Comparison of ENCODE assay signal across 1 cellular context in the genomic region with DNA sequence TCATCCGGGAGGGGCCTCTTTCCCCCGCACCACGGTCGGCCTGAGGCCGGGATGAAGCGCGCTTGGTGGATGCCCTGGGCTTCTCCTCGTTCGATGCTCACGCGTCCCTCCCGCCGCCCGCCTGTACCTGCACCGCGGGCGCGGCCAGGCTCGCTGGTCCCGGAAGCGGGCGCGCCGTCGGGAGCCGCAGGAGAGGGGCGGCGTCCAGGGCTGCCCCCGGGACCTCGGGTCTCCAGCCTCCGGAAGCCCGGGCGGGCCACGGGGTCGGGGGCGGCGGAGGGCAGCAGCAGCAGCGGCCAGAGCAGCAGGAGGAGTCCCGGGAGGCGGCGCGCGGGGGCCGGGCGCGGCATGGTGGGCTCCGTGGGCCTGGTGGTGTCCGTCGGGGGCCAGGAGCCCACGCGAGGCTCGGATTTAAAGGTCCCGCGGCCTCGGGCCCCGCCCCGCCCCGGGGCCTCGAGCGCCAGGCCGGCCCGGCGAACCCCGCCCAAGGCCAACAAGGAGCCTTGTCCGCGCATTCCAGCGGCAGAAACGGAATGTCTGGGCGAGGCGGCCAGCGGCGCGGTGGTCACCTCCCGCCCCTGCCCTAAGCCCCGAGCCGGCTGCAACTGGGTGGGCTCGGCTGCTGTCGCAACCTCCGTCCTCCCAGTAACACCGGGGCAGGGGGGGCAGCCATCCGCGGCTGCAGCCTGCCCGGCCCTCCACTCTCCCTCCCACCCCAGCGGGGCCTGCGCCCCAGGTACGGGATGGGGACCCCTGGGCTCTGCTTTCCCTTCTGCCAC.
TF ChIP-seq lines count a peak whose summit lies in the region.

A gene with protein sequence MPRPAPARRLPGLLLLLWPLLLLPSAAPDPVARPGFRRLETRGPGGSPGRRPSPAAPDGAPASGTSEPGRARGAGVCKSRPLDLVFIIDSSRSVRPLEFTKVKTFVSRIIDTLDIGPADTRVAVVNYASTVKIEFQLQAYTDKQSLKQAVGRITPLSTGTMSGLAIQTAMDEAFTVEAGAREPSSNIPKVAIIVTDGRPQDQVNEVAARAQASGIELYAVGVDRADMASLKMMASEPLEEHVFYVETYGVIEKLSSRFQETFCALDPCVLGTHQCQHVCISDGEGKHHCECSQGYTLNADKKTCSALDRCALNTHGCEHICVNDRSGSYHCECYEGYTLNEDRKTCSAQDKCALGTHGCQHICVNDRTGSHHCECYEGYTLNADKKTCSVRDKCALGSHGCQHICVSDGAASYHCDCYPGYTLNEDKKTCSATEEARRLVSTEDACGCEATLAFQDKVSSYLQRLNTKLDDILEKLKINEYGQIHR (minus strand): TSS at position 387 of the 779 bp plus-strand sequence. CDS start 37 bp downstream, at position 350.

TF ChIP-seq in HepG2, 621 proteins besides CTCF, POLR2A, EP300 and RAD21 (continued from another document and continues in another):
- TF ChIP-seq, protein P1, sequence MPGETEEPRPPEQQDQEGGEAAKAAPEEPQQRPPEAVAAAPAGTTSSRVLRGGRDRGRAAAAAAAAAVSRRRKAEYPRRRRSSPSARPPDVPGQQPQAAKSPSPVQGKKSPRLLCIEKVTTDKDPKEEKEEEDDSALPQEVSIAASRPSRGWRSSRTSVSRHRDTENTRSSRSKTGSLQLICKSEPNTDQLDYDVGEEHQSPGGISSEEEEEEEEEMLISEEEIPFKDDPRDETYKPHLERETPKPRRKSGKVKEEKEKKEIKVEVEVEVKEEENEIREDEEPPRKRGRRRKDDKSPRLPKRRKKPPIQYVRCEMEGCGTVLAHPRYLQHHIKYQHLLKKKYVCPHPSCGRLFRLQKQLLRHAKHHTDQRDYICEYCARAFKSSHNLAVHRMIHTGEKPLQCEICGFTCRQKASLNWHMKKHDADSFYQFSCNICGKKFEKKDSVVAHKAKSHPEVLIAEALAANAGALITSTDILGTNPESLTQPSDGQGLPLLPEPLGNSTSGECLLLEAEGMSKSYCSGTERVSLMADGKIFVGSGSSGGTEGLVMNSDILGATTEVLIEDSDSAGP (CRISPR knock-in tag; IDR thresholded peaks at IDR 0.05; ENCODE audit: borderline replicate concordance), result peak; percentile 67; the same call in 1 of the 2 replicates
- TF ChIP-seq, protein P2, sequence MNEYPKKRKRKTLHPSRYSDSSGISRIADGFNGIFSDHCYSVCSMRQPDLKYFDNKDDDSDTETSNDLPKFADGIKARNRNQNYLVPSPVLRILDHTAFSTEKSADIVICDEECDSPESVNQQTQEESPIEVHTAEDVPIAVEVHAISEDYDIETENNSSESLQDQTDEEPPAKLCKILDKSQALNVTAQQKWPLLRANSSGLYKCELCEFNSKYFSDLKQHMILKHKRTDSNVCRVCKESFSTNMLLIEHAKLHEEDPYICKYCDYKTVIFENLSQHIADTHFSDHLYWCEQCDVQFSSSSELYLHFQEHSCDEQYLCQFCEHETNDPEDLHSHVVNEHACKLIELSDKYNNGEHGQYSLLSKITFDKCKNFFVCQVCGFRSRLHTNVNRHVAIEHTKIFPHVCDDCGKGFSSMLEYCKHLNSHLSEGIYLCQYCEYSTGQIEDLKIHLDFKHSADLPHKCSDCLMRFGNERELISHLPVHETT (CRISPR knock-in tag; conservative IDR thresholded peaks at IDR 0.05), result peak; percentile 7; the same call in 1 of the 2 replicates
- TF ChIP-seq ARNTL (CRISPR knock-in tag; IDR thresholded peaks at IDR 0.05) (0 out of 2 replicates have a peak, but pooled peaks have one; percentile 34), ZNF577 (CRISPR knock-in tag; IDR thresholded peaks at IDR 0.05; ENCODE audit: borderline replicate concordance, low read depth) (no peak), RBFOX2 (IDR thresholded peaks at IDR 0.05; ENCODE audit: low read depth, low read length) (peak; percentile 90), MZF1 (CRISPR knock-in tag; IDR thresholded peaks at IDR 0.05; ENCODE audit: borderline replicate concordance) (no peak), KDM1A (CRISPR knock-in tag; IDR thresholded peaks at IDR 0.05) (no peak), ZNF761 (CRISPR knock-in tag; conservative IDR thresholded peaks at IDR 0.05) (peak; percentile 87; the same call in 1 of the 2 replicates), KDM2A (CRISPR knock-in tag; IDR thresholded peaks at IDR 0.05; ENCODE audit: borderline replicate concordance, low read depth) (peak; percentile 70), CBX5 (CRISPR knock-in tag; IDR thresholded peaks at IDR 0.05; ENCODE audit: borderline replicate concordance) (0 out of 2 replicates have a peak, but pooled peaks have one; percentile 24), ZNF703 (CRISPR knock-in tag; IDR thresholded peaks at IDR 0.05; ENCODE audit: borderline replicate concordance) (0 out of 2 replicates have a peak, but pooled peaks have one; percentile 81), HNRNPK (IDR thresholded peaks at IDR 0.05; ENCODE audit: low read depth, low read length, poor library complexity, severe bottlenecking) (peak; percentile 35), HDAC2 (CRISPR knock-in tag; IDR thresholded peaks at IDR 0.05) (0 out of 2 replicates have a peak, but pooled peaks have one; percentile 4), MIER3 (CRISPR knock-in tag; IDR thresholded peaks at IDR 0.05; ENCODE audit: borderline replicate concordance) (no peak), ASH2L (IDR thresholded peaks at IDR 0.05; ENCODE audit: insufficient read length, low read depth, low read length) (peak; percentile 72), GZF1 (CRISPR knock-in tag; IDR thresholded peaks at IDR 0.05) (no peak), NAIF1 (CRISPR knock-in tag; IDR thresholded peaks at IDR 0.05; ENCODE audit: borderline replicate concordance) (peak; percentile 46; the same call in 1 of the 2 replicates), PITX1 (CRISPR knock-in tag; IDR thresholded peaks at IDR 0.05) (0 out of 2 replicates have a peak, but pooled peaks have one; percentile 5), ZNF234 (CRISPR knock-in tag; conservative IDR thresholded peaks at IDR 0.05) (no peak), FOXA1 (IDR thresholded peaks at IDR 0.05) (no peak), FOXA1 (CRISPR knock-in tag; IDR thresholded peaks at IDR 0.05) (peak; percentile 63), GABPB1 (CRISPR knock-in tag; IDR thresholded peaks at IDR 0.05) (peak; percentile 67), ZNF501 (CRISPR knock-in tag; IDR thresholded peaks at IDR 0.05) (peak; percentile 70), MBNL3 (CRISPR knock-in tag; conservative IDR thresholded peaks at IDR 0.05) (no peak), ZNF431 (CRISPR knock-in tag; IDR thresholded peaks at IDR 0.05; ENCODE audit: borderline replicate concordance, low read depth) (0 out of 2 replicates have a peak, but pooled peaks have one; percentile 28), ZNF264 (CRISPR knock-in tag; IDR thresholded peaks at IDR 0.05) (0 out of 2 replicates have a peak, but pooled peaks have one; percentile 63), ONECUT2 (CRISPR knock-in tag; IDR thresholded peaks at IDR 0.05) (no peak), ZFP90 (CRISPR knock-in tag; IDR thresholded peaks at IDR 0.05; ENCODE audit: borderline replicate concordance) (no peak), NR2F2 (IDR thresholded peaks at IDR 0.05; ENCODE audit: borderline replicate concordance, low read depth) (peak; percentile 16; the same call in 1 of the 2 replicates), ZBTB7B (CRISPR knock-in tag; IDR thresholded peaks at IDR 0.05) (peak; percentile 79)
- TF ChIP-seq, protein P3, sequence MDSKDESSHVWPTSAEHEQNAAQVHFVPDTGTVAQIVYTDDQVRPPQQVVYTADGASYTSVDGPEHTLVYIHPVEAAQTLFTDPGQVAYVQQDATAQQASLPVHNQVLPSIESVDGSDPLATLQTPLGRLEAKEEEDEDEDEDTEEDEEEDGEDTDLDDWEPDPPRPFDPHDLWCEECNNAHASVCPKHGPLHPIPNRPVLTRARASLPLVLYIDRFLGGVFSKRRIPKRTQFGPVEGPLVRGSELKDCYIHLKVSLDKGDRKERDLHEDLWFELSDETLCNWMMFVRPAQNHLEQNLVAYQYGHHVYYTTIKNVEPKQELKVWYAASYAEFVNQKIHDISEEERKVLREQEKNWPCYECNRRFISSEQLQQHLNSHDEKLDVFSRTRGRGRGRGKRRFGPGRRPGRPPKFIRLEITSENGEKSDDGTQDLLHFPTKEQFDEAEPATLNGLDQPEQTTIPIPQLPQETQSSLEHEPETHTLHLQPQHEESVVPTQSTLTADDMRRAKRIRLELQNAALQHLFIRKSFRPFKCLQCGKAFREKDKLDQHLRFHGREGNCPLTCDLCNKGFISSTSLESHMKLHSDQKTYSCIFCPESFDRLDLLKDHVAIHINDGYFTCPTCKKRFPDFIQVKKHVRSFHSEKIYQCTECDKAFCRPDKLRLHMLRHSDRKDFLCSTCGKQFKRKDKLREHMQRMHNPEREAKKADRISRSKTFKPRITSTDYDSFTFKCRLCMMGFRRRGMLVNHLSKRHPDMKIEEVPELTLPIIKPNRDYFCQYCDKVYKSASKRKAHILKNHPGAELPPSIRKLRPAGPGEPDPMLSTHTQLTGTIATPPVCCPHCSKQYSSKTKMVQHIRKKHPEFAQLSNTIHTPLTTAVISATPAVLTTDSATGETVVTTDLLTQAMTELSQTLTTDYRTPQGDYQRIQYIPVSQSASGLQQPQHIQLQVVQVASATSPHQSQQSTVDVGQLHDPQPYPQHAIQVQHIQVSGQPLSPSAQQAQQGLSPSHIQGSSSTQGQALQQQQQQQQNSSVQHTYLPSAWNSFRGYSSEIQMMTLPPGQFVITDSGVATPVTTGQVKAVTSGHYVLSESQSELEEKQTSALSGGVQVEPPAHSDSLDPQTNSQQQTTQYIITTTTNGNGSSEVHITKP (CRISPR knock-in tag; IDR thresholded peaks at IDR 0.05; ENCODE audit: low read depth), result no peak
- TF ChIP-seq, protein P4, sequence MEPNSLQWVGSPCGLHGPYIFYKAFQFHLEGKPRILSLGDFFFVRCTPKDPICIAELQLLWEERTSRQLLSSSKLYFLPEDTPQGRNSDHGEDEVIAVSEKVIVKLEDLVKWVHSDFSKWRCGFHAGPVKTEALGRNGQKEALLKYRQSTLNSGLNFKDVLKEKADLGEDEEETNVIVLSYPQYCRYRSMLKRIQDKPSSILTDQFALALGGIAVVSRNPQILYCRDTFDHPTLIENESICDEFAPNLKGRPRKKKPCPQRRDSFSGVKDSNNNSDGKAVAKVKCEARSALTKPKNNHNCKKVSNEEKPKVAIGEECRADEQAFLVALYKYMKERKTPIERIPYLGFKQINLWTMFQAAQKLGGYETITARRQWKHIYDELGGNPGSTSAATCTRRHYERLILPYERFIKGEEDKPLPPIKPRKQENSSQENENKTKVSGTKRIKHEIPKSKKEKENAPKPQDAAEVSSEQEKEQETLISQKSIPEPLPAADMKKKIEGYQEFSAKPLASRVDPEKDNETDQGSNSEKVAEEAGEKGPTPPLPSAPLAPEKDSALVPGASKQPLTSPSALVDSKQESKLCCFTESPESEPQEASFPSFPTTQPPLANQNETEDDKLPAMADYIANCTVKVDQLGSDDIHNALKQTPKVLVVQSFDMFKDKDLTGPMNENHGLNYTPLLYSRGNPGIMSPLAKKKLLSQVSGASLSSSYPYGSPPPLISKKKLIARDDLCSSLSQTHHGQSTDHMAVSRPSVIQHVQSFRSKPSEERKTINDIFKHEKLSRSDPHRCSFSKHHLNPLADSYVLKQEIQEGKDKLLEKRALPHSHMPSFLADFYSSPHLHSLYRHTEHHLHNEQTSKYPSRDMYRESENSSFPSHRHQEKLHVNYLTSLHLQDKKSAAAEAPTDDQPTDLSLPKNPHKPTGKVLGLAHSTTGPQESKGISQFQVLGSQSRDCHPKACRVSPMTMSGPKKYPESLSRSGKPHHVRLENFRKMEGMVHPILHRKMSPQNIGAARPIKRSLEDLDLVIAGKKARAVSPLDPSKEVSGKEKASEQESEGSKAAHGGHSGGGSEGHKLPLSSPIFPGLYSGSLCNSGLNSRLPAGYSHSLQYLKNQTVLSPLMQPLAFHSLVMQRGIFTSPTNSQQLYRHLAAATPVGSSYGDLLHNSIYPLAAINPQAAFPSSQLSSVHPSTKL (CRISPR knock-in tag; IDR thresholded peaks at IDR 0.05), result peak; percentile 47; the same call in 1 of the 2 replicates
- TF ChIP-seq, protein P5, sequence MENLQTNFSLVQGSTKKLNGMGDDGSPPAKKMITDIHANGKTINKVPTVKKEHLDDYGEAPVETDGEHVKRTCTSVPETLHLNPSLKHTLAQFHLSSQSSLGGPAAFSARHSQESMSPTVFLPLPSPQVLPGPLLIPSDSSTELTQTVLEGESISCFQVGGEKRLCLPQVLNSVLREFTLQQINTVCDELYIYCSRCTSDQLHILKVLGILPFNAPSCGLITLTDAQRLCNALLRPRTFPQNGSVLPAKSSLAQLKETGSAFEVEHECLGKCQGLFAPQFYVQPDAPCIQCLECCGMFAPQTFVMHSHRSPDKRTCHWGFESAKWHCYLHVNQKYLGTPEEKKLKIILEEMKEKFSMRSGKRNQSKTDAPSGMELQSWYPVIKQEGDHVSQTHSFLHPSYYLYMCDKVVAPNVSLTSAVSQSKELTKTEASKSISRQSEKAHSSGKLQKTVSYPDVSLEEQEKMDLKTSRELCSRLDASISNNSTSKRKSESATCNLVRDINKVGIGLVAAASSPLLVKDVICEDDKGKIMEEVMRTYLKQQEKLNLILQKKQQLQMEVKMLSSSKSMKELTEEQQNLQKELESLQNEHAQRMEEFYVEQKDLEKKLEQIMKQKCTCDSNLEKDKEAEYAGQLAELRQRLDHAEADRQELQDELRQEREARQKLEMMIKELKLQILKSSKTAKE (CRISPR knock-in tag; IDR thresholded peaks at IDR 0.05; ENCODE audit: borderline replicate concordance), result 0 out of 2 replicates have a peak, but pooled peaks have one; percentile 23
- TF ChIP-seq, protein P6, sequence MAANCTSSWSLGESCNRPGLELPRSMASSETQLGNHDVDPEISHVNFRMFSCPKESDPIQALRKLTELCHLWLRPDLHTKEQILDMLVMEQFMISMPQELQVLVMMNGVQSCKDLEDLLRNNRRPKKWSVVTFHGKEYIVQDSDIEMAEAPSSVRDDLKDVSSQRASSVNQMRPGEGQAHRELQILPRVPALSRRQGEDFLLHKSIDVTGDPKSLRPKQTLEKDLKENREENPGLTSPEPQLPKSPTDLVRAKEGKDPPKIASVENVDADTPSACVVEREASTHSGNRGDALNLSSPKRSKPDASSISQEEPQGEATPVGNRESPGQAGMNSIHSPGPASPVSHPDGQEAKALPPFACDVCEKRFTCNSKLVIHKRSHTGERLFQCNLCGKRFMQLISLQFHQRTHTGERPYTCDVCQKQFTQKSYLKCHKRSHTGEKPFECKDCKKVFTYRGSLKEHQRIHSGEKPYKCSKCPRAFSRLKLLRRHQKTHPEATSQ (CRISPR knock-in tag; IDR thresholded peaks at IDR 0.05; ENCODE audit: borderline replicate concordance), result peak; percentile 19; the same call in 1 of the 2 replicates
- TF ChIP-seq, protein P7, sequence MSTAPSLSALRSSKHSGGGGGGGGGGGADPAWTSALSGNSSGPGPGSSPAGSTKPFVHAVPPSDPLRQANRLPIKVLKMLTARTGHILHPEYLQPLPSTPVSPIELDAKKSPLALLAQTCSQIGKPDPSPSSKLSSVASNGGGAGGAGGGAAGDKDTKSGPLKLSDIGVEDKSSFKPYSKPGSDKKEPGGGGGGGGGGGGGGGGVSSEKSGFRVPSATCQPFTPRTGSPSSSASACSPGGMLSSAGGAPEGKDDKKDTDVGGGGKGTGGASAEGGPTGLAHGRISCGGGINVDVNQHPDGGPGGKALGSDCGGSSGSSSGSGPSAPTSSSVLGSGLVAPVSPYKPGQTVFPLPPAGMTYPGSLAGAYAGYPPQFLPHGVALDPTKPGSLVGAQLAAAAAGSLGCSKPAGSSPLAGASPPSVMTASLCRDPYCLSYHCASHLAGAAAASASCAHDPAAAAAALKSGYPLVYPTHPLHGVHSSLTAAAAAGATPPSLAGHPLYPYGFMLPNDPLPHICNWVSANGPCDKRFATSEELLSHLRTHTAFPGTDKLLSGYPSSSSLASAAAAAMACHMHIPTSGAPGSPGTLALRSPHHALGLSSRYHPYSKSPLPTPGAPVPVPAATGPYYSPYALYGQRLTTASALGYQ (CRISPR knock-in tag; IDR thresholded peaks at IDR 0.05), result no peak
- TF ChIP-seq, protein P8, sequence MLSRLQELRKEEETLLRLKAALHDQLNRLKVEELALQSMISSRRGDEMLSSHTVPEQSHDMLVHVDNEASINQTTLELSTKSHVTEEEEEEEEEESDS (CRISPR knock-in tag; IDR thresholded peaks at IDR 0.05; ENCODE audit: borderline replicate concordance), result peak; percentile 31; the same call in 1 of the 2 replicates
